In the genomic region with DNA sequence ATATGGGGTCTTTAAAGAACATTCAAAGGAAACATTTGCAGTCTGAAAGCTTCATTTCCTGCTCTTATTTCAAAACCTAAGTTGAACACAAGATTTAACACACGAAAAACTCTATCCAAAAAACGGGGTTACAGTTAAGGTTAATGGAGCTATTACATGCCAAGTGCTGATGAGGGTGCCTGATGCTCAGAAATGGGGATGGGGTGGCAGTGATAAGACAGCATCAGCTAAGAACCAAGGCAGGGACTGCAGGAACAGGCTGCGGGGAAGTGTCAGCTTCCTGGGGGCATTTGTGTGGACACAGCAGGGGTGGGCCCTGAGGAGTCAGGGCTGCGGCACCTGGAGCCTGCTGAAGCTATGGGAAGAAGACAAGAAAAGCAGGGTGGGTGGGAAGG, we compare ENCODE assay signal across 11 cellular contexts. TPM values are rescaled to one million over a fixed set of nuclear protein-coding genes. Genes with fewer than 3 reads are reported as not detected.
DNase-seq lines count a peak whose midpoint lies in the region; ATAC-seq, FAIRE-seq and TF ChIP-seq lines count a peak whose summit lies in the region.
"Had no signal": no experiment of that assay in that cellular context is flagged by ENCODE, and none has a peak within 500 bp of the region (broad histone marks: within the 10 kb centered on the region; RNA-seq: fewer than 3 reads in every experiment).

No MANE protein-coding gene starts in this region.

- DNase-seq in left ventricle myocardium inferior (no peak), right cardiac atrium (no peak), GM12878 (ENCODE audit: low read depth, low spot score) (no peak), naive B cell (no peak), NCI-H1048 (lab: John Stamatoyannopoulos, UW) (no peak), testis (no peak), hippocampal formation (lab: John Stamatoyannopoulos, UW) (no peak), ovary (no peak)

- intact Hi-C loops in left ventricle myocardium inferior (cut with micrococcal nuclease) (no loop called here), right cardiac atrium (cut with DNase I) (no loop called here), GM12878 (cut with micrococcal nuclease; ENCODE audit: unreplicated experiment) (no loop called here), testis (cut with DNase I; ENCODE audit: low total_unique reads) (no loop called here), ovary (cut with DNase I) (loop anchor here in 1 of 4 donors (10.0 kb wide), 1 partner anchor 55 kb away; no protein-coding TSS in a partner anchor)

- H4K20me1 ChIP-seq in GM12878 (ENCODE audit: control insufficient read depth, insufficient read depth) = peaks cover 2% of the 10 kb centered on the region; the same call in 1 of the 2 replicates

- no peak for FAIRE-seq in GM12878 (lab: Jason Lieb, UNC)

- CTCF ChIA-PET in GM12878 (lab: Yijun Ruan, JAX) = interaction anchor here (0.9 to 2.2 kb wide), 6 partner anchors 9 to 70 kb away, joined by 3 to 7 read pairs (median 6); a partner anchor contains a TSS

- H3K27ac Mint-ChIP-seq in naive B cell = peak overlapping the region; percentile 54 to 92 (median 84)

- H3K9me3 Mint-ChIP-seq in naive B cell = no peaks in the 10 kb centered on the region

- BruUV-seq in GM12878 (replicated peaks; lab: Mats Ljungman, UMichigan) = no TSS peak

- SMC1A ChIA-PET in GM12878 (lab: Charles Lee; ENCODE audit: uncharacterized antibody, unreplicated experiment) = interaction anchor here (1.0 to 1.8 kb wide), 3 partner anchors 9 to 66 kb away, joined by 4 to 6 read pairs (median 4); a partner anchor contains a TSS

- H3K36me3 ChIP-seq in left ventricle myocardium inferior = no peaks in the 10 kb centered on the region
- peaks cover 0 to 5% of the 10 kb centered on the region in 2 experiments; a peak in 2 of 4 replicates for H3K36me3 ChIP-seq in GM12878 (ENCODE audit: control insufficient read depth in 2 of 2, insufficient read depth in 2 of 2, low read length in 1 of 2)
- no peaks in the 10 kb centered on the region for H3K36me3 ChIP-seq in testis (ENCODE audit: low read depth, missing control alignments)
- H3K36me3 ChIP-seq in ovary = no peaks in the 10 kb centered on the region

- no peak for TF ChIP-seq POLR2A in GM12878 (IDR thresholded peaks at IDR 0.05; ENCODE audit: low read depth, low read length)
- no peak for TF ChIP-seq POLR2A in testis (IDR thresholded peaks at IDR 0.05)
- TF ChIP-seq POLR2A in ovary (IDR thresholded peaks at IDR 0.05) = no peak

- H3K9me3 ChIP-seq in left ventricle myocardium inferior (replicated peaks) (no peaks in the 10 kb centered on the region), right cardiac atrium (ENCODE audit: control insufficient read depth, low read length) (no peaks in the 10 kb centered on the region), GM12878 (replicated peaks; ENCODE audit: control insufficient read depth, insufficient read depth, low read length) (no peaks in the 10 kb centered on the region), testis (no peaks in the 10 kb centered on the region), ovary (no peaks in the 10 kb centered on the region)

- POLR2A ChIA-PET in GM12878 (lab: Charles Lee) = no interaction called here

- H3K4me2 ChIP-seq in GM12878 (ENCODE audit: control insufficient read depth, insufficient read depth) = peak overlapping the region; percentile 43

- H3K9ac ChIP-seq in GM12878 (ENCODE audit: control insufficient read depth, insufficient read depth, low read length) = no peak overlapping the region

- H3K4me3 Mint-ChIP-seq in naive B cell = peak overlapping the region in 7 of 8 donors; percentile 61 to 87 (median 73)

- TF ChIP-seq EP300 in GM12878 (IDR thresholded peaks at IDR 0.05; ENCODE audit: borderline replicate concordance in 1 of 2, control insufficient read depth in 1 of 2, low read depth in 2 of 2, low read length in 2 of 2) (no peak), ovary (IDR thresholded peaks at IDR 0.05) (no peak)

- no peaks in the 10 kb centered on the region for H3K36me3 Mint-ChIP-seq in naive B cell

- H3K4me1 ChIP-seq in left ventricle myocardium inferior = peaks cover 73% of the 10 kb centered on the region
- peaks cover 14% of the 10 kb centered on the region for H3K4me1 ChIP-seq in right cardiac atrium (ENCODE audit: control insufficient read depth, insufficient read depth, low read length)
- H3K4me1 ChIP-seq in GM12878 (ENCODE audit: control insufficient read depth, insufficient read depth, low read length) = peaks cover 15% of the 10 kb centered on the region
- peaks cover 10% of the 10 kb centered on the region for H3K4me1 ChIP-seq in testis
- peaks cover 17% of the 10 kb centered on the region for H3K4me1 ChIP-seq in ovary (ENCODE audit: insufficient read depth)

- no peaks in the 10 kb centered on the region for H3K27me3 Mint-ChIP-seq in naive B cell

- WGBS in right cardiac atrium = 32% methylated on average over 4 of the region's 4 CpGs
- WGBS in GM12878 (ENCODE audit: insufficient coverage, insufficient replicate concordance, low lambda C conversion rate, missing lambda C conversion rate) = 46% methylated on average over 4 of the region's 4 CpGs
- 25 to 84% methylated on average over 4 of the region's 4 CpGs for WGBS in testis, 2 donors
- 54 to 83% (median 81%) methylated on average over 4 of the region's 4 CpGs for WGBS in ovary, 3 donors

- H3K27me3 ChIP-seq in left ventricle myocardium inferior (ENCODE audit: low read depth) (no peaks in the 10 kb centered on the region), right cardiac atrium (ENCODE audit: control insufficient read depth, insufficient read depth) (no peaks in the 10 kb centered on the region), GM12878 (replicated peaks in 1 of 2; ENCODE audit: control insufficient read depth in 2 of 2, insufficient read depth in 2 of 2, low read length in 1 of 2) (no peaks in the 10 kb centered on the region), testis (no peaks in the 10 kb centered on the region), ovary (no peaks in the 10 kb centered on the region)

- H3K27ac ChIP-seq in left ventricle myocardium inferior (replicated peaks) (peak overlapping the region; percentile 27), right cardiac atrium (ENCODE audit: low read length) (no peak overlapping the region), GM12878 (ENCODE audit: control insufficient read depth, insufficient read depth) (peak overlapping the region; percentile 38; the same call in 1 of the 2 replicates), testis (no peak overlapping the region), ovary (no peak overlapping the region)
- H3K27ac ChIP-seq: C4-2B had no signal

- TF ChIP-seq CTCF in left ventricle myocardium inferior (IDR thresholded peaks at IDR 0.05; ENCODE audit: borderline replicate concordance) (no peak), GM12878 (IDR thresholded peaks at IDR 0.05 in 2 of 3, conservative IDR thresholded peaks at IDR 0.05 in 1 of 3; ENCODE audit: control insufficient read depth in 2 of 3, extremely low read depth in 1 of 3, insufficient read depth in 1 of 3, low read depth in 3 of 3, low read length in 3 of 3) (no peak), testis (IDR thresholded peaks at IDR 0.05) (no peak), ovary (IDR thresholded peaks at IDR 0.05) (no peak)

- RAD21 ChIA-PET in GM12878 (lab: Charles Lee; ENCODE audit: unreplicated experiment) = interaction anchor here (1.3 to 1.4 kb wide), 2 partner anchors 24 to 69 kb away, joined by 3 to 4 read pairs; no protein-coding TSS in a partner anchor

- ATAC-seq in right cardiac atrium = no peak
- no peak; the same call in 2 of the 3 replicates for ATAC-seq in GM12878
- no peak for ATAC-seq in naive B cell (ENCODE audit: low read depth in 2 of 2)

- H3K79me2 ChIP-seq in GM12878 (ENCODE audit: control insufficient read depth, insufficient read depth, low read length) = peaks cover 65% of the 10 kb centered on the region

- H3K4me3 ChIP-seq in left ventricle myocardium inferior = no peak overlapping the region
- no peak overlapping the region for H3K4me3 ChIP-seq in right cardiac atrium (ENCODE audit: low read length)
- peak overlapping the region; percentile 6; the same call in 1 of the 2 replicates for H3K4me3 ChIP-seq in GM12878
- no peak overlapping the region for H3K4me3 ChIP-seq in testis
- no peak overlapping the region for H3K4me3 ChIP-seq in ovary

- peaks cover 45 to 67% (median 66%) of the 10 kb centered on the region in 3 donors for H3K4me1 Mint-ChIP-seq in naive B cell

- no peak overlapping the region for H2AFZ ChIP-seq in GM12878 (ENCODE audit: control insufficient read depth, low read depth, low read length)

- in situ Hi-C loops in GM12878 (cut with MboI) = no loop called here

- TF ChIP-seq RAD21 in GM12878 (IDR thresholded peaks at IDR 0.05; ENCODE audit: insufficient read depth, low read depth, low read length) = no peak

RNA-seq across cellular contexts. Expression of a gene that starts 12.2 kb away (rescaled TPM):
- total RNA-seq in left ventricle myocardium inferior = 33.0 TPM
- 10 to 100 TPM; 28.9 to 38.8 (median 35.4) TPM for total RNA-seq in right cardiac atrium
- polyA plus RNA-seq in right cardiac atrium = 34.9 TPM
- total RNA-seq in GM12878 (2013; cell fraction: nucleolus; rRNA removed) = 36.2 and 39.9 TPM in 2 replicates
- total RNA-seq in GM12878 (2014; rRNA removed) = 19.5 and 20.7 TPM in 2 replicates
- 7.6 and 10.2 TPM in 2 replicates for total RNA-seq in GM12878 (2014; rRNA removed; fragmentation: Illumina TruSeq; extraction: Trizol)
- total RNA-seq in GM12878 (2021) = 25.9 and 27.4 TPM in 2 replicates
- polyA plus RNA-seq in GM12878 (2011; ENCODE audit: low read depth) = 7.8 TPM
- polyA plus RNA-seq in GM12878 (2011; rRNA removed) = 7.2 and 14.5 TPM in 2 replicates
- polyA plus RNA-seq in GM12878 (2011; cell fraction: cytosol; rRNA removed) = 20.5 and 24.0 TPM in 2 replicates
- polyA plus RNA-seq in GM12878 (2011; cell fraction: nucleus; rRNA removed) = 20.9 and 26.4 TPM in 2 replicates
- 12.1 and 14.4 TPM in 2 replicates for polyA plus RNA-seq in GM12878 (2012)
- polyA plus RNA-seq in GM12878 (2014; fragmentation: Illumina TruSeq; extraction: Trizol) = 12.0 and 14.5 TPM in 2 replicates
- under 1 TPM; 0.19 to 0.44 TPM for polyA plus RNA-seq in GM12878 (2014; fragmentation: Nextera tagmentation; extraction: Ambion mirVana)
- 17.5 and 18.7 TPM in 2 replicates for polyA plus RNA-seq in GM12878 (2014; rRNA removed)
- 10 to 100 TPM; 24.1 to 28.4 TPM for polyA plus RNA-seq in GM12878 (2016; fragmentation: Nextera tagmentation; extraction: Ambion mirVana)
- polyA minus RNA-seq in GM12878 (2011; rRNA and poly(A)+ RNA removed) = 14.9 and 21.1 TPM in 2 replicates
- polyA minus RNA-seq in GM12878 (2011; cell fraction: cytosol; rRNA and poly(A)+ RNA removed) = 8.4 and 8.5 TPM in 2 replicates
- 9.8 and 16.3 TPM in 2 replicates for polyA minus RNA-seq in GM12878 (2011; cell fraction: nucleus; rRNA and poly(A)+ RNA removed)
- 10 to 100 TPM; 27.4 to 50.6 (median 32.8) TPM for polyA plus RNA-seq in naive B cell (ENCODE audit: low read depth in 6 of 6)
- total RNA-seq in testis = 100 to 1,000 TPM in 1 of 2 donors, 10 to 100 TPM in 1; 89.5 to 106 TPM
- 64.6 TPM for polyA plus RNA-seq in testis (ENCODE audit: insufficient read depth, low read depth, low replicate concordance)
- 10 to 100 TPM; 31.7 to 71.9 (median 60.2) TPM for total RNA-seq in ovary
- polyA plus RNA-seq in ovary = 10 to 100 TPM; 23.9 to 51.2 TPM

RNA-seq across cellular contexts. Expression of a gene that starts 21.0 kb away (rescaled TPM):
- total RNA-seq in left ventricle myocardium inferior (not detected), right cardiac atrium (not detected), GM12878 (2014; rRNA removed) (0.17 TPM in 1 of 2 replicates, not detected in the other), GM12878 (2014; rRNA removed; fragmentation: Illumina TruSeq; extraction: Trizol) (not detected in 2 replicates), GM12878 (2021) (not detected in 2 replicates), testis (100 to 1,000 TPM in 1 of 2 donors, 10 to 100 TPM in 1; 66.0 to 188 TPM), ovary (not detected)
- polyA plus RNA-seq in right cardiac atrium (0.09 TPM), GM12878 (2011; rRNA removed) (not detected in 2 replicates), GM12878 (2014; fragmentation: Illumina TruSeq; extraction: Trizol) (0.03 TPM in 1 of 2 replicates, not detected in the other), GM12878 (2014; fragmentation: Nextera tagmentation; extraction: Ambion mirVana) (not detected), GM12878 (2014; rRNA removed) (not detected in 2 replicates), GM12878 (2016; fragmentation: Nextera tagmentation; extraction: Ambion mirVana) (not detected), naive B cell (ENCODE audit: low read depth in 6 of 6) (not detected), testis (ENCODE audit: insufficient read depth, low read depth, low replicate concordance) (205 TPM), ovary (under 1 TPM in 1 of 2 donors, not detected in 1; 0.05 TPM)
- total RNA-seq in GM12878 (2013; cell fraction: nucleolus; rRNA removed) = not detected in 2 replicates
- polyA plus RNA-seq in GM12878 (2011; ENCODE audit: low read depth) = not detected
- polyA plus RNA-seq in GM12878 (2011; cell fraction: cytosol; rRNA removed) = not detected in 2 replicates
- polyA plus RNA-seq in GM12878 (2011; cell fraction: nucleus; rRNA removed) = not detected in 2 replicates
- polyA plus RNA-seq in GM12878 (2012) = not detected in 2 replicates
- not detected in 2 replicates for polyA minus RNA-seq in GM12878 (2011; rRNA and poly(A)+ RNA removed)
- not detected in 2 replicates for polyA minus RNA-seq in GM12878 (2011; cell fraction: cytosol; rRNA and poly(A)+ RNA removed)
- not detected in 2 replicates for polyA minus RNA-seq in GM12878 (2011; cell fraction: nucleus; rRNA and poly(A)+ RNA removed)

RNA-seq across cellular contexts. Expression of a gene that starts 34.4 kb away (rescaled TPM):
- total RNA-seq in left ventricle myocardium inferior (9.5 TPM), right cardiac atrium (10 to 100 TPM in 3 of 4 donors, 1 to 10 TPM in 1; 9.3 to 11.1 (median 10.4) TPM), GM12878 (2014; rRNA removed) (12.5 and 13.5 TPM in 2 replicates), GM12878 (2014; rRNA removed; fragmentation: Illumina TruSeq; extraction: Trizol) (6.0 and 6.4 TPM in 2 replicates), GM12878 (2021) (17.9 and 18.3 TPM in 2 replicates), testis (10 to 100 TPM; 27.4 to 38.0 TPM), ovary (10 to 100 TPM; 12.8 to 20.2 (median 14.0) TPM)
- polyA plus RNA-seq in right cardiac atrium (11.2 TPM), GM12878 (2011; rRNA removed) (5.7 and 10.2 TPM in 2 replicates), GM12878 (2014; fragmentation: Illumina TruSeq; extraction: Trizol) (0.89 and 6.3 TPM in 2 replicates), GM12878 (2014; fragmentation: Nextera tagmentation; extraction: Ambion mirVana) (1 to 10 TPM in 1 of 2 experiments, under 1 TPM in 1; 0.14 to 1.0 TPM), GM12878 (2014; rRNA removed) (16.2 and 16.9 TPM in 2 replicates), GM12878 (2016; fragmentation: Nextera tagmentation; extraction: Ambion mirVana) (10 to 100 TPM; 14.2 to 15.0 TPM), naive B cell (ENCODE audit: low read depth in 6 of 6) (10 to 100 TPM in 1 of 6 donors, 1 to 10 TPM in 5; 5.2 to 10.2 (median 8.3) TPM), testis (ENCODE audit: insufficient read depth, low read depth, low replicate concordance) (42.9 TPM), ovary (10 to 100 TPM in 1 of 2 donors, 1 to 10 TPM in 1; 4.4 to 18.5 TPM)
- total RNA-seq in GM12878 (2013; cell fraction: nucleolus; rRNA removed) = 9.8 and 14.9 TPM in 2 replicates
- polyA plus RNA-seq in GM12878 (2011; ENCODE audit: low read depth) = 4.2 TPM
- polyA plus RNA-seq in GM12878 (2011; cell fraction: cytosol; rRNA removed) = 12.9 and 18.4 TPM in 2 replicates
- polyA plus RNA-seq in GM12878 (2011; cell fraction: nucleus; rRNA removed) = 17.2 and 24.5 TPM in 2 replicates
- 10.5 and 11.6 TPM in 2 replicates for polyA plus RNA-seq in GM12878 (2012)
- 2.9 and 7.7 TPM in 2 replicates for polyA minus RNA-seq in GM12878 (2011; rRNA and poly(A)+ RNA removed)
- polyA minus RNA-seq in GM12878 (2011; cell fraction: cytosol; rRNA and poly(A)+ RNA removed) = 5.6 TPM in 2 replicates
- polyA minus RNA-seq in GM12878 (2011; cell fraction: nucleus; rRNA and poly(A)+ RNA removed) = 3.7 and 6.9 TPM in 2 replicates

RNA-seq across cellular contexts. Expression of a gene that starts 40.0 kb away (rescaled TPM):
- total RNA-seq in left ventricle myocardium inferior (not detected), right cardiac atrium (not detected), GM12878 (2014; rRNA removed) (not detected in 2 replicates), GM12878 (2014; rRNA removed; fragmentation: Illumina TruSeq; extraction: Trizol) (not detected in 2 replicates), GM12878 (2021) (not detected in 2 replicates), testis (10 to 100 TPM; 15.3 to 16.0 TPM), ovary (not detected)
- polyA plus RNA-seq in right cardiac atrium (not detected), GM12878 (2011; rRNA removed) (not detected in 2 replicates), GM12878 (2014; fragmentation: Illumina TruSeq; extraction: Trizol) (not detected in 2 replicates), GM12878 (2014; fragmentation: Nextera tagmentation; extraction: Ambion mirVana) (not detected), GM12878 (2014; rRNA removed) (not detected in 2 replicates), GM12878 (2016; fragmentation: Nextera tagmentation; extraction: Ambion mirVana) (not detected), naive B cell (ENCODE audit: low read depth in 6 of 6) (not detected), testis (ENCODE audit: insufficient read depth, low read depth, low replicate concordance) (2.3 TPM), ovary (not detected)
- not detected in 2 replicates for total RNA-seq in GM12878 (2013; cell fraction: nucleolus; rRNA removed)
- polyA plus RNA-seq in GM12878 (2011; ENCODE audit: low read depth) = not detected
- polyA plus RNA-seq in GM12878 (2011; cell fraction: cytosol; rRNA removed) = not detected in 2 replicates
- polyA plus RNA-seq in GM12878 (2011; cell fraction: nucleus; rRNA removed) = not detected in 2 replicates
- not detected in 2 replicates for polyA plus RNA-seq in GM12878 (2012)
- polyA minus RNA-seq in GM12878 (2011; rRNA and poly(A)+ RNA removed) = not detected in 2 replicates
- not detected in 2 replicates for polyA minus RNA-seq in GM12878 (2011; cell fraction: cytosol; rRNA and poly(A)+ RNA removed)
- not detected in 2 replicates for polyA minus RNA-seq in GM12878 (2011; cell fraction: nucleus; rRNA and poly(A)+ RNA removed)
- total RNA-seq: mononuclear cell had no signal
- polyA plus RNA-seq: adipose tissue had no signal

Comparison
In these comparisons a context has a peak if more than half of its experiments do, and no peak if none do; other contexts are left out.
1. H3K27ac ChIP-seq: peak in left ventricle myocardium inferior (single experiment) and GM12878 (single experiment); none in right cardiac atrium (single experiment), testis (0 of 2) and ovary (0 of 2).
2. RNA of a gene that starts 21.0 kb away (total RNA-seq): 66.0 to 188 TPM in testis; 0.17 TPM in GM12878, not detected in left ventricle myocardium inferior (single experiment), not detected in right cardiac atrium and not detected in ovary; every median in the first group is over 10 times any median in the second.